ENCODE assay signal across 10 cellular contexts in genomic region chrX:102517331-102517730, GRCh38. TPM values are rescaled to one million over a fixed set of nuclear protein-coding genes. Genes with fewer than 3 reads are reported as not detected.
DNase-seq lines count a peak whose midpoint lies in the region; ATAC-seq, FAIRE-seq and TF ChIP-seq lines count a peak whose summit lies in the region.
"Had no signal": no experiment of that assay in that cellular context is flagged by ENCODE, and none has a peak within 500 bp of the region (broad histone marks: within the 10 kb centered on the region; RNA-seq: fewer than 3 reads in every experiment).

No MANE protein-coding gene starts in this region.

- H4K20me1 ChIP-seq in endothelial cell of umbilical vein (replicated peaks; ENCODE audit: control insufficient read depth, extremely low read depth, insufficient read depth, low read length) = no peaks in the 10 kb centered on the region

- BruUV-seq in endothelial cell of umbilical vein (replicated peaks; lab: Mats Ljungman, UMichigan) = no TSS peak

- H3K9me3 Mint-ChIP-seq in activated naive CD4-positive, alpha-beta T cell treated with anti-CD3 and anti-CD28 coated beads, Interleukin-2, amount 50 U/mL, for 24 hours = no peaks in the 10 kb centered on the region
- no peaks in the 10 kb centered on the region for H3K9me3 Mint-ChIP-seq in activated T-cell treated with anti-CD3 and anti-CD28 coated beads, Interleukin-2, amount 50 U/mL, for 4 hours

- dilution Hi-C loops in endothelial cell of umbilical vein (cut with MboI; ENCODE audit: extremely low pct_ligation_motif_present, low sequenced_read_pairs) = no loop called here

- H3K9ac ChIP-seq in endothelial cell of umbilical vein (replicated peaks; ENCODE audit: extremely low read depth, insufficient read depth, low read length) = no peak overlapping the region

- peaks cover 28% of the 10 kb centered on the region for H3K27me3 Mint-ChIP-seq in activated naive CD4-positive, alpha-beta T cell treated with anti-CD3 and anti-CD28 coated beads, Interleukin-2, amount 50 U/mL, for 24 hours
- peaks cover 38% of the 10 kb centered on the region for H3K27me3 Mint-ChIP-seq in activated T-cell treated with anti-CD3 and anti-CD28 coated beads, Interleukin-2, amount 50 U/mL, for 4 hours (ENCODE audit: low read depth)

- H3K27ac Mint-ChIP-seq in activated naive CD4-positive, alpha-beta T cell treated with anti-CD3 and anti-CD28 coated beads, Interleukin-2, amount 50 U/mL, for 24 hours = no peak overlapping the region

- H3K36me3 ChIP-seq in endothelial cell of umbilical vein (ENCODE audit: control insufficient read depth in 2 of 2, extremely low read depth in 1 of 2, insufficient read depth in 2 of 2, low read length in 2 of 2) = no peaks in the 10 kb centered on the region
- no peaks in the 10 kb centered on the region for H3K36me3 ChIP-seq in tibial artery
- H3K36me3 ChIP-seq: neutrophil had no signal

- no peak for TF ChIP-seq POLR2A in endothelial cell of umbilical vein (IDR thresholded peaks at IDR 0.05; ENCODE audit: low read depth, low read length)

- DNase-seq in activated naive CD4-positive, alpha-beta T cell treated with anti-CD3 and anti-CD28 coated beads, Interleukin-2, amount 50 U/mL, for 16 hours = no peak
- DNase-seq in NCI-H524 treated with DMSO at 0.1 percent for 48 hours (lab: John Stamatoyannopoulos, UW) (peak; percentile 46), endothelial cell of umbilical vein (ENCODE audit: low read depth, low spot score) (peak; percentile 11), tibial artery (no peak), hepatic stellate cell (ENCODE audit: low spot score) (no peak)
- no peak for DNase-seq in activated T-cell treated with anti-CD3 and anti-CD28 coated beads, Interleukin-2, amount 50 U/mL, for 4 hours
- no peak for DNase-seq in stimulated activated CD4-positive, alpha-beta T cell treated with anti-CD3 and anti-CD28 coated beads, Interleukin-1b, Interleukin-23, amount 100 ng/mL, for 48 hours
- DNase-seq: DND-41 had no signal

- FAIRE-seq in endothelial cell of umbilical vein (lab: Jason Lieb, UNC) = peak; percentile 70

- H3K4me3 Mint-ChIP-seq in activated naive CD4-positive, alpha-beta T cell treated with anti-CD3 and anti-CD28 coated beads, Interleukin-2, amount 50 U/mL, for 24 hours = peak overlapping the region; percentile 34
- H3K4me3 Mint-ChIP-seq in activated T-cell treated with anti-CD3 and anti-CD28 coated beads, Interleukin-2, amount 50 U/mL, for 4 hours = no peak overlapping the region

- no peak for ATAC-seq in activated T-cell treated with anti-CD3 and anti-CD28 coated beads, Interleukin-2, amount 50 U/mL, for 4 hours

- intact Hi-C loops in endothelial cell of umbilical vein (cut with micrococcal nuclease) (no loop called here), tibial artery (cut with DNase I; ENCODE audit: low total_unique reads) (no loop called here)

- no peak overlapping the region for H3K4me3 ChIP-seq in endothelial cell of umbilical vein (replicated peaks in 1 of 3; ENCODE audit: insufficient read depth in 1 of 3, low read depth in 1 of 3, low read length in 3 of 3)
- H3K4me3 ChIP-seq in tibial artery = peak overlapping the region; percentile 54

- TF ChIP-seq CTCF in endothelial cell of umbilical vein (IDR thresholded peaks at IDR 0.05; ENCODE audit: extremely low read depth in 1 of 2, insufficient read depth in 1 of 2, low read depth in 1 of 2, low read length in 2 of 2) = no peak
- no peak for TF ChIP-seq CTCF in tibial artery (IDR thresholded peaks at IDR 0.05)

- H3K9me1 ChIP-seq in endothelial cell of umbilical vein (replicated peaks; ENCODE audit: control insufficient read depth, extremely low read depth, insufficient read depth, low read length) = no peaks in the 10 kb centered on the region

- no peak overlapping the region for H3K4me2 ChIP-seq in endothelial cell of umbilical vein (ENCODE audit: insufficient read depth, low read length)

- peaks cover 4% of the 10 kb centered on the region for H3K4me1 Mint-ChIP-seq in activated naive CD4-positive, alpha-beta T cell treated with anti-CD3 and anti-CD28 coated beads, Interleukin-2, amount 50 U/mL, for 24 hours
- H3K4me1 Mint-ChIP-seq in activated T-cell treated with anti-CD3 and anti-CD28 coated beads, Interleukin-2, amount 50 U/mL, for 4 hours (ENCODE audit: low read depth) = peaks cover 7% of the 10 kb centered on the region

- POLR2A ChIA-PET in endothelial cell of umbilical vein (lab: Charles Lee) = no interaction called here

- H3K79me2 ChIP-seq in endothelial cell of umbilical vein (ENCODE audit: control insufficient read depth, insufficient read depth, low read length) = no peaks in the 10 kb centered on the region

- no peaks in the 10 kb centered on the region for H3K9me3 ChIP-seq in endothelial cell of umbilical vein (replicated peaks; ENCODE audit: control insufficient read depth, insufficient read depth, low read length)
- H3K9me3 ChIP-seq in tibial artery = no peaks in the 10 kb centered on the region
- H3K9me3 ChIP-seq: neutrophil had no signal

- H3K27ac ChIP-seq in endothelial cell of umbilical vein (ENCODE audit: insufficient read depth, low read depth, low read length) = no peak overlapping the region
- peak overlapping the region; percentile 12 to 48 for H3K27ac ChIP-seq in tibial artery
- H3K27ac ChIP-seq: neutrophil had no signal

- CTCF ChIA-PET in endothelial cell of umbilical vein (lab: Charles Lee) = no interaction called here

- H3K36me3 Mint-ChIP-seq in activated naive CD4-positive, alpha-beta T cell treated with anti-CD3 and anti-CD28 coated beads, Interleukin-2, amount 50 U/mL, for 24 hours = no peaks in the 10 kb centered on the region
- no peaks in the 10 kb centered on the region for H3K36me3 Mint-ChIP-seq in activated T-cell treated with anti-CD3 and anti-CD28 coated beads, Interleukin-2, amount 50 U/mL, for 4 hours (ENCODE audit: insufficient read depth)

- H3K27me3 ChIP-seq in endothelial cell of umbilical vein (ENCODE audit: control insufficient read depth in 2 of 2, insufficient read depth in 2 of 2, low read length in 2 of 2) = no peaks in the 10 kb centered on the region
- no peaks in the 10 kb centered on the region for H3K27me3 ChIP-seq in tibial artery

- no peaks in the 10 kb centered on the region for H3K4me1 ChIP-seq in endothelial cell of umbilical vein (ENCODE audit: control insufficient read depth, extremely low read depth, insufficient read depth, low read length)
- H3K4me1 ChIP-seq in tibial artery = peaks cover 0 to 6% (median 0%) of the 10 kb centered on the region in 4 donors

- peak overlapping the region; percentile 44 for H2AFZ ChIP-seq in endothelial cell of umbilical vein (ENCODE audit: low read depth, low read length)

TF ChIP-seq in endothelial cell of umbilical vein, 7 proteins besides CTCF, POLR2A, EP300 and RAD21:
- TF ChIP-seq EZH2 (IDR thresholded peaks at IDR 0.05; ENCODE audit: borderline replicate concordance, low read depth, low read length, severe bottlenecking) = no peak
- TF ChIP-seq GATA2 (IDR thresholded peaks at IDR 0.05; ENCODE audit: insufficient read depth, insufficient read length, low read depth, low read length) = no peak
- no peak for TF ChIP-seq FOS (IDR thresholded peaks at IDR 0.05; ENCODE audit: borderline replicate concordance, insufficient read depth, low read length)
- TF ChIP-seq MYC (IDR thresholded peaks at IDR 0.05; ENCODE audit: low read depth, low read length) = no peak
- TF ChIP-seq JUN (IDR thresholded peaks at IDR 0.05; ENCODE audit: borderline replicate concordance, insufficient read depth, insufficient read length, low read depth) = no peak
- TF ChIP-seq MAX (IDR thresholded peaks at IDR 0.05; ENCODE audit: insufficient read depth, insufficient read length) = no peak
- no peak for TF ChIP-seq POLR2AphosphoS5 (IDR thresholded peaks at IDR 0.05; ENCODE audit: insufficient read depth, low read depth, low read length)
TF ChIP-seq in endothelial cell of umbilical vein: peak in this region for 0.

RNA-seq across cellular contexts. Expression of gene TMSB15A, which starts 0.8 kb away (rescaled TPM):
- 6.0 and 6.7 TPM in 2 replicates for total RNA-seq in endothelial cell of umbilical vein
- polyA plus RNA-seq in endothelial cell of umbilical vein = 10.6 and 17.2 TPM in 2 replicates
- polyA plus RNA-seq in endothelial cell of umbilical vein (2011; cell fraction: cytosol; rRNA removed) = 19.4 and 25.4 TPM in 2 replicates
- 7.0 and 8.4 TPM in 2 replicates for polyA plus RNA-seq in endothelial cell of umbilical vein (2011; cell fraction: nucleus; rRNA removed)
- polyA plus RNA-seq in endothelial cell of umbilical vein (2012) = 1.0 and 4.1 TPM in 2 replicates
- 0.76 and 3.2 TPM in 2 replicates for polyA minus RNA-seq in endothelial cell of umbilical vein
- not detected for polyA minus RNA-seq in endothelial cell of umbilical vein (2011; cell fraction: cytosol; rRNA and poly(A)+ RNA removed)
- polyA minus RNA-seq in endothelial cell of umbilical vein (2011; cell fraction: nucleus; rRNA and poly(A)+ RNA removed) = not detected in 2 replicates
- total RNA-seq in activated T-cell treated with anti-CD3 and anti-CD28 coated beads, Interleukin-2, amount 50 U/mL, for 4 hours = not detected

RNA-seq across cellular contexts. Expression of gene TCP11X2, which starts 45.7 kb away (rescaled TPM):
- total RNA-seq in endothelial cell of umbilical vein = not detected in 2 replicates
- not detected in 2 replicates for polyA plus RNA-seq in endothelial cell of umbilical vein
- not detected in 2 replicates for polyA plus RNA-seq in endothelial cell of umbilical vein (2011; cell fraction: cytosol; rRNA removed)
- polyA plus RNA-seq in endothelial cell of umbilical vein (2011; cell fraction: nucleus; rRNA removed) = not detected in 2 replicates
- not detected in 2 replicates for polyA plus RNA-seq in endothelial cell of umbilical vein (2012)
- polyA minus RNA-seq in endothelial cell of umbilical vein = not detected in 2 replicates
- not detected for polyA minus RNA-seq in endothelial cell of umbilical vein (2011; cell fraction: cytosol; rRNA and poly(A)+ RNA removed)
- polyA minus RNA-seq in endothelial cell of umbilical vein (2011; cell fraction: nucleus; rRNA and poly(A)+ RNA removed) = not detected in 2 replicates
- total RNA-seq in activated T-cell treated with anti-CD3 and anti-CD28 coated beads, Interleukin-2, amount 50 U/mL, for 4 hours = not detected

Comparison
In these comparisons a context has a peak if more than half of its experiments do, and no peak if none do; other contexts are left out.
1. DNase-seq: peak in NCI-H524 treated with DMSO at 0.1 percent for 48 hours (single experiment) and endothelial cell of umbilical vein (single experiment); none in activated naive CD4-positive, alpha-beta T cell treated with anti-CD3 and anti-CD28 coated beads, Interleukin-2, amount 50 U/mL, for 16 hours (single experiment), tibial artery (0 of 2), activated T-cell treated with anti-CD3 and anti-CD28 coated beads, Interleukin-2, amount 50 U/mL, for 4 hours (single experiment), hepatic stellate cell (single experiment) and stimulated activated CD4-positive, alpha-beta T cell treated with anti-CD3 and anti-CD28 coated beads, Interleukin-1b, Interleukin-23, amount 100 ng/mL, for 48 hours (single experiment).
2. H3K4me3 ChIP-seq: peak in tibial artery (2 of 2); none in endothelial cell of umbilical vein (0 of 3).